ENCODE assay signal across 17 cellular contexts in the genomic region with DNA sequence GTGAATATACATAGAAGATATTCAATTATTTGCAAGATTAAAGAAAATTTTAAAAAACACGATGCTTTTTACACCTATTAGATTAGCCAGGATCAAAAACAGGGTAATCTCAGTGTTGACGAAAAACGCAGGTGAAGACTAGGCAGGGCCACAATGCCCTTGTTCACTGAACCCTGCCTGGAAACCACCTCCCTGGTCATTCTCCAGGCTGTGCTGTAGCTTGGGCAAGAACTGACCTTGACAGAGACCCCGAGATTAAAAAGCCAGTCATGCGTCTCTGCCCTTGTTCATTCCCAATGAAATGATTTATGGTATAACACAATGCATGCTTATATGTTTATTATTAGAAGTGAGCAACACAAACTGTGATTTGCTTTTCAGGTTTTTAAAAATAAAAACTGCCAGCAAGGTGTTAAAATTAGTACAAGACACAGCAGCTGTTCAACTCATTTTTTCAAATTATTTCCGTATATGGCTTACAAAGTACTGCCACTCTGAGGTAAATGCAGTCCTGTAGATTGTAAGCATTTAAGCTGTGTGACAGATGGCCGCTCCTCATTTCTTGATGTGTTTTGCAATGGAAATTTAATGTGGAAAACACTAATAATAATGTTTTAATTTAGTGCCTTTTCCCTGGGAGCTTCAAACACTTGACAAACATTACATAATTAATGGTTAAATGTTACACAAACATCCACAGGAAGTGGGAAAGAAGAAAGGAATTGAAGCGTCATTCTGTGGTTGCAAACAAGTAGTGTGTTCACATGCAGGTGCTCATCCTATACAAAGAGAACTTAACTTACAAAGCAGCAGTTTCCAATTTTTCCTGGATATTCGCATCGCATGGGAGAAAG.
DNase-seq lines count a peak whose midpoint lies in the region; ATAC-seq and TF ChIP-seq lines count a peak whose summit lies in the region.
"Had no signal": no experiment of that assay in that cellular context is flagged by ENCODE, and none has a peak within 500 bp of the region (broad histone marks: within the 10 kb centered on the region; RNA-seq: fewer than 3 reads in every experiment).

No MANE protein-coding gene starts in this region.

- no peak overlapping the region for H4K91ac ChIP-seq in H9 (ENCODE audit: insufficient read length, low read depth, low read length)

- H3K23ac ChIP-seq in H9 (ENCODE audit: insufficient read length, low read depth, low read length) = no peak overlapping the region

- H3K27me3 Mint-ChIP-seq in activated naive CD8-positive, alpha-beta T cell = no peaks in the 10 kb centered on the region
- H3K27me3 Mint-ChIP-seq in activated naive CD8-positive, alpha-beta T cell treated with anti-CD3 and anti-CD28 coated beads, Interleukin-2, amount 50 U/mL, for 24 hours = no peaks in the 10 kb centered on the region
- H3K27me3 Mint-ChIP-seq in T-helper 17 cell (no peaks in the 10 kb centered on the region), H9 (ENCODE audit: low read depth) (no peaks in the 10 kb centered on the region)
- H3K27me3 Mint-ChIP-seq: activated T-cell treated with anti-CD3 and anti-CD28 coated beads, Interleukin-2, amount 50 U/mL, for 24 hours had no signal

- no peak overlapping the region for H4K5ac ChIP-seq in H9 (ENCODE audit: insufficient read length, low read depth, low read length)

- H2BK20ac ChIP-seq in H9 (ENCODE audit: low read depth, low read length, poor library complexity, severe bottlenecking) = no peak overlapping the region

- H3K4me1 Mint-ChIP-seq in activated naive CD8-positive, alpha-beta T cell (ENCODE audit: low read depth) = peaks cover 17% of the 10 kb centered on the region
- peaks cover 9% of the 10 kb centered on the region for H3K4me1 Mint-ChIP-seq in activated naive CD8-positive, alpha-beta T cell treated with anti-CD3 and anti-CD28 coated beads, Interleukin-2, amount 50 U/mL, for 24 hours
- H3K4me1 Mint-ChIP-seq in T-helper 17 cell (peaks cover 10% of the 10 kb centered on the region), H9 (no peaks in the 10 kb centered on the region)

- no peaks in the 10 kb centered on the region for H3K36me3 ChIP-seq in left lung

- H3K18ac ChIP-seq in H9 (ENCODE audit: insufficient read length, low read depth, low read length) = no peak overlapping the region

- no peak overlapping the region for H2BK15ac ChIP-seq in H9 (ENCODE audit: low read depth, low read length)

- H2AK5ac ChIP-seq in H9 (ENCODE audit: insufficient read length, low read length) = no peak overlapping the region

- no peak overlapping the region for H3K4me3 ChIP-seq in left lung

- no peak overlapping the region for H2BK12ac ChIP-seq in H9 (ENCODE audit: insufficient read length, low read depth, low read length)

- H3K4me1 ChIP-seq in left lung = no peaks in the 10 kb centered on the region
- no peaks in the 10 kb centered on the region for H3K4me1 ChIP-seq in H9 (ENCODE audit: insufficient read depth, low read length)

- no peaks in the 10 kb centered on the region for H3K79me2 ChIP-seq in H9 (ENCODE audit: insufficient read depth, low read length)

- no peak overlapping the region for H2BK5ac ChIP-seq in H9 (ENCODE audit: insufficient read length, low read length)

- intact Hi-C loops in left lung (cut with DNase I) = no loop called here

- H3K27me3 ChIP-seq in left lung (no peaks in the 10 kb centered on the region), H9 (ENCODE audit: insufficient read depth, low read length) (no peaks in the 10 kb centered on the region)

- H3K27ac Mint-ChIP-seq in activated naive CD8-positive, alpha-beta T cell = peak overlapping the region; percentile 47
- no peak overlapping the region for H3K27ac Mint-ChIP-seq in activated naive CD8-positive, alpha-beta T cell treated with anti-CD3 and anti-CD28 coated beads, Interleukin-2, amount 50 U/mL, for 24 hours
- peak overlapping the region; percentile 93 for H3K27ac Mint-ChIP-seq in T-helper 17 cell
- no peak overlapping the region for H3K27ac Mint-ChIP-seq in H9
- H3K27ac Mint-ChIP-seq: activated T-cell treated with anti-CD3 and anti-CD28 coated beads, Interleukin-2, amount 50 U/mL, for 24 hours had no signal

- no peak overlapping the region for H4K8ac ChIP-seq in H9 (replicated peaks; ENCODE audit: insufficient read length, low read depth, low read length)

- no peak for TF ChIP-seq CTCF in left lung (IDR thresholded peaks at IDR 0.05)
- no peak for TF ChIP-seq CTCF in H9 (conservative IDR thresholded peaks at IDR 0.05)

- no peak for ATAC-seq in activated naive CD8-positive, alpha-beta T cell treated with anti-CD3 and anti-CD28 coated beads, Interleukin-2, amount 50 U/mL, for 24 hours
- ATAC-seq in HG02642 (IDR thresholded peaks at IDR 0.05; ENCODE audit: poor library complexity, unreplicated experiment) (peak; percentile 64), T-helper 17 cell (peak; percentile 84), left lung (no peak)
- ATAC-seq: left lobe of liver, Panc1 had no signal

- H2AFZ ChIP-seq in H9 (ENCODE audit: low read length) = no peak overlapping the region

- H3K9me3 Mint-ChIP-seq in activated naive CD8-positive, alpha-beta T cell (ENCODE audit: low read depth) = no peaks in the 10 kb centered on the region
- H3K9me3 Mint-ChIP-seq in activated naive CD8-positive, alpha-beta T cell treated with anti-CD3 and anti-CD28 coated beads, Interleukin-2, amount 50 U/mL, for 24 hours = no peaks in the 10 kb centered on the region
- no peaks in the 10 kb centered on the region for H3K9me3 Mint-ChIP-seq in H9
- H3K9me3 Mint-ChIP-seq: activated T-cell treated with anti-CD3 and anti-CD28 coated beads, Interleukin-2, amount 50 U/mL, for 24 hours had no signal

- H3K79me1 ChIP-seq in H9 (ENCODE audit: insufficient read depth, low read depth, low read length, poor library complexity, severe bottlenecking) = no peaks in the 10 kb centered on the region

- H3K9me3 ChIP-seq in T-helper 17 cell (ENCODE audit: control insufficient read depth, low read length, poor library complexity, severe bottlenecking) (no peaks in the 10 kb centered on the region), left lung (no peaks in the 10 kb centered on the region), H9 (ENCODE audit: control insufficient read depth, low read depth, low read length) (no peaks in the 10 kb centered on the region)

- WGBS in H9 (ENCODE audit: extremely low coverage, insufficient read length, low lambda C conversion rate) = no CpG with 5 or more reads among the region's 10 CpGs

- H3K36me3 Mint-ChIP-seq in activated naive CD8-positive, alpha-beta T cell = peaks cover 2% of the 10 kb centered on the region
- no peaks in the 10 kb centered on the region for H3K36me3 Mint-ChIP-seq in activated naive CD8-positive, alpha-beta T cell treated with anti-CD3 and anti-CD28 coated beads, Interleukin-2, amount 50 U/mL, for 24 hours (ENCODE audit: low read depth)
- H3K36me3 Mint-ChIP-seq in T-helper 17 cell (ENCODE audit: low read depth) (no peaks in the 10 kb centered on the region), H9 (ENCODE audit: insufficient read depth in 1 of 3, low read depth in 3 of 3) (no peaks in the 10 kb centered on the region)

- H3T11ph ChIP-seq in H9 (ENCODE audit: low read length) = no peak overlapping the region

- H4K20me1 ChIP-seq in H9 (ENCODE audit: control insufficient read depth, insufficient read depth, insufficient read length) = no peaks in the 10 kb centered on the region

- H2BK120ac ChIP-seq in H9 (ENCODE audit: low read depth, low read length, poor library complexity, severe bottlenecking) = no peak overlapping the region

- no peak for DNase-seq in activated naive CD8-positive, alpha-beta T cell treated with anti-CD3 and anti-CD28 coated beads, Interleukin-2, amount 50 U/mL, for 24 hours
- DNase-seq in T-helper 17 cell = no peak
- no peak for DNase-seq in NK-92 treated with Interleukin-12 subunit alpha and Interleukin-12 subunit beta, amount 100 ng/mL, for 24 hours (lab: John Stamatoyannopoulos, UW)
- no peak for DNase-seq in left lung
- no peak for DNase-seq in H9
- no peak for DNase-seq in UCSD-AML1 (lab: John Stamatoyannopoulos, UW; ENCODE audit: unreplicated experiment)
- DNase-seq: activated CD4-positive, CD25-positive, alpha-beta regulatory T cell; activated T-cell treated with anti-CD3 and anti-CD28 coated beads, Interleukin-2, amount 50 U/mL, for 24 hours; cortex of kidney; DMS153; KBM-7; NCI-H1436; NCI-H524 had no signal

- no peaks in the 10 kb centered on the region for H3K23me2 ChIP-seq in H9 (ENCODE audit: insufficient read length, low read depth, low read length, poor library complexity, severe bottlenecking)

- H3K4ac ChIP-seq in H9 (ENCODE audit: low read depth, low read length) = no peak overlapping the region

- H3K27ac ChIP-seq in left lung = no peak overlapping the region
- H3K27ac ChIP-seq in H9 (ENCODE audit: insufficient read length, low read depth, low read length) = no peak overlapping the region

- no peak overlapping the region for H3K14ac ChIP-seq in H9 (ENCODE audit: insufficient read depth, low read length)

- no peak overlapping the region for H3K56ac ChIP-seq in H9 (ENCODE audit: insufficient read length, low read depth, low read length)

- no peak overlapping the region for H3K4me2 ChIP-seq in H9 (ENCODE audit: insufficient read depth, insufficient read length, low read length)

- H3K4me3 Mint-ChIP-seq in activated naive CD8-positive, alpha-beta T cell = peak overlapping the region; percentile 77
- H3K4me3 Mint-ChIP-seq in activated naive CD8-positive, alpha-beta T cell treated with anti-CD3 and anti-CD28 coated beads, Interleukin-2, amount 50 U/mL, for 24 hours = no peak overlapping the region
- peak overlapping the region; percentile 92 for H3K4me3 Mint-ChIP-seq in T-helper 17 cell
- no peak overlapping the region for H3K4me3 Mint-ChIP-seq in H9
- H3K4me3 Mint-ChIP-seq: activated T-cell treated with anti-CD3 and anti-CD28 coated beads, Interleukin-2, amount 50 U/mL, for 24 hours had no signal

- no peak overlapping the region for H3K9ac ChIP-seq in H9 (ENCODE audit: extremely low read depth, insufficient read length, low read length)

Comparison
In these comparisons a context has a peak if more than half of its experiments do, and no peak if none do; other contexts are left out.
1. H3K27ac Mint-ChIP-seq: peak in activated naive CD8-positive, alpha-beta T cell (single experiment) and T-helper 17 cell (single experiment); none in activated naive CD8-positive, alpha-beta T cell treated with anti-CD3 and anti-CD28 coated beads, Interleukin-2, amount 50 U/mL, for 24 hours (single experiment) and H9 (0 of 3).
2. H3K4me3 Mint-ChIP-seq: peak in activated naive CD8-positive, alpha-beta T cell (single experiment) and T-helper 17 cell (single experiment); none in activated naive CD8-positive, alpha-beta T cell treated with anti-CD3 and anti-CD28 coated beads, Interleukin-2, amount 50 U/mL, for 24 hours (single experiment) and H9 (0 of 2).
3. ATAC-seq: peak in HG02642 (single experiment) and T-helper 17 cell (single experiment); none in activated naive CD8-positive, alpha-beta T cell treated with anti-CD3 and anti-CD28 coated beads, Interleukin-2, amount 50 U/mL, for 24 hours (single experiment) and left lung (single experiment).